Comparison of ENCODE assay signal across 26 cellular contexts in genomic region chr2:163343316-163343715, GRCh38.
DNase-seq lines count a peak whose midpoint lies in the region; ATAC-seq, FAIRE-seq and TF ChIP-seq lines count a peak whose summit lies in the region.
"Had no signal": no experiment of that assay in that cellular context is flagged by ENCODE, and none has a peak within 500 bp of the region (broad histone marks: within the 10 kb centered on the region; RNA-seq: fewer than 3 reads in every experiment).

No MANE protein-coding gene starts in this region.

- no peak overlapping the region for H3K9ac ChIP-seq in HepG2 (ENCODE audit: insufficient read depth, low read depth, low read length)
- H3K9ac ChIP-seq: BLaER1 treated with 17β-estradiol and CSF1 and Interleukin-3, amounts not matched to agents 10 nM and 100 nM had no signal

- no peak overlapping the region for H3K4me2 ChIP-seq in HepG2 (ENCODE audit: low read depth, low read length)
- H3K4me2 ChIP-seq: BLaER1 treated with 17β-estradiol and CSF1 and Interleukin-3, amounts not matched to agents 10 nM and 100 nM had no signal

- H3K27ac ChIP-seq in HepG2 (ENCODE audit: extremely low read length, insufficient read depth, low read length) = no peak overlapping the region
- H3K27ac ChIP-seq in right lobe of liver = no peak overlapping the region
- H3K27ac ChIP-seq in Panc1 (ENCODE audit: low read length) = peak overlapping the region; percentile 100; the same call in 1 of the 2 replicates
- H3K27ac ChIP-seq in stomach = no peak overlapping the region
- no peak overlapping the region for H3K27ac ChIP-seq in lower lobe of right lung
- H3K27ac ChIP-seq: BLaER1 treated with 17β-estradiol and CSF1 and Interleukin-3, amounts not matched to agents 10 nM and 100 nM; RWPE1 had no signal

- POLR2A ChIA-PET in HepG2 (lab: Yijun Ruan, JAX) (no interaction called here), Panc1 (lab: Charles Lee) (no interaction called here)

- H3K4me1 ChIP-seq in HepG2 (ENCODE audit: insufficient read depth, low read length) = no peaks in the 10 kb centered on the region
- H3K4me1 ChIP-seq in right lobe of liver = no peaks in the 10 kb centered on the region
- H3K4me1 ChIP-seq in Panc1 (ENCODE audit: control insufficient read depth, insufficient read depth, low read length) = peaks cover 18% of the 10 kb centered on the region
- peaks cover 5 to 8% (median 6%) of the 10 kb centered on the region in 4 donors for H3K4me1 ChIP-seq in stomach
- H3K4me1 ChIP-seq in lower lobe of right lung = no peaks in the 10 kb centered on the region

- no TSS peak for BruUV-seq in HepG2 (replicated peaks; lab: Mats Ljungman, UMichigan)
- no TSS peak for BruUV-seq in Panc1 (replicated peaks; lab: Mats Ljungman, UMichigan)

- intact Hi-C loops in HepG2 (cut with micrococcal nuclease; ENCODE audit: unreplicated experiment) (loop anchor here (10.0 kb wide), 1 partner anchor 149 kb away; no protein-coding TSS in a partner anchor), right lobe of liver (cut with DNase I) (no loop called here), Panc1 (cut with micrococcal nuclease; ENCODE audit: unreplicated experiment) (loop anchor here (10.0 kb wide), 1 partner anchor 1091 kb away; no protein-coding TSS in a partner anchor), stomach (cut with DNase I; ENCODE audit: low total_unique reads) (no loop called here), lower lobe of right lung (cut with DNase I) (no loop called here)

- TF ChIP-seq POLR2A in HepG2 (IDR thresholded peaks at IDR 0.05; ENCODE audit: insufficient read depth in 1 of 2, low read depth in 2 of 2, low read length in 2 of 2) (no peak), right lobe of liver (IDR thresholded peaks at IDR 0.05) (no peak), stomach (IDR thresholded peaks at IDR 0.05) (no peak)

- H3K36me3 Mint-ChIP-seq in natural killer cell treated with Interleukin-12 subunit alpha and Interleukin-12 subunit beta and Interleukin-15 and Interleukin-18, amount 100 ng/mL, for 72 hours = no peaks in the 10 kb centered on the region

- DNase-seq in HepG2 (ENCODE audit: low spot score) (no peak), right lobe of liver (no peak), Panc1 (ENCODE audit: low read depth, low spot score) (no peak), choroid plexus epithelial cell (ENCODE audit: low read depth) (no peak), stomach (no peak), lower lobe of right lung (no peak)
- DNase-seq in natural killer cell treated with Interleukin-12 subunit alpha and Interleukin-12 subunit beta and Interleukin-15 and Interleukin-18, amount 100 ng/mL, for 72 hours (ENCODE audit: low spot score) = no peak
- DNase-seq: 8988T; CD4-positive, alpha-beta T cell; HFFc6; KG1; MG63; NCI-H1417; NCI-H1694; NCI-H2029 treated with DMSO at 0.1 percent for 48 hours; NCI-H446 treated with DMSO at 0.1 percent for 48 hours; NCI-H526 treated with DMSO at 0.1 percent for 48 hours; PC-3; SHP77; T-helper 1 cell had no signal

- H3K27me3 Mint-ChIP-seq in natural killer cell treated with Interleukin-12 subunit alpha and Interleukin-12 subunit beta and Interleukin-15 and Interleukin-18, amount 100 ng/mL, for 72 hours = no peaks in the 10 kb centered on the region
- H3K27me3 Mint-ChIP-seq: CD4-positive, alpha-beta T cell had no signal

- no peak overlapping the region for H3K4me3 ChIP-seq in HepG2 (replicated peaks in 1 of 3; ENCODE audit: insufficient read depth in 1 of 3, low read depth in 2 of 3, low read length in 3 of 3)
- H3K4me3 ChIP-seq in right lobe of liver = no peak overlapping the region
- no peak overlapping the region for H3K4me3 ChIP-seq in Panc1 (ENCODE audit: low read depth in 2 of 2, low read length in 2 of 2)
- no peak overlapping the region for H3K4me3 ChIP-seq in choroid plexus epithelial cell (ENCODE audit: low read depth, low read length)
- no peak overlapping the region for H3K4me3 ChIP-seq in stomach
- no peak overlapping the region for H3K4me3 ChIP-seq in lower lobe of right lung
- H3K4me3 ChIP-seq: BLaER1 treated with 17β-estradiol and CSF1 and Interleukin-3, amounts not matched to agents 10 nM and 100 nM; MG63 had no signal

- H3K27me3 ChIP-seq in HepG2 (ENCODE audit: control insufficient read depth in 1 of 2, insufficient read depth in 2 of 2, low read length in 2 of 2) = no peaks in the 10 kb centered on the region
- H3K27me3 ChIP-seq in right lobe of liver = no peaks in the 10 kb centered on the region
- H3K27me3 ChIP-seq in Panc1 (ENCODE audit: control insufficient read depth, insufficient read depth, low read length) = no peaks in the 10 kb centered on the region
- H3K27me3 ChIP-seq in stomach = no peaks in the 10 kb centered on the region
- H3K27me3 ChIP-seq in lower lobe of right lung (ENCODE audit: low read depth) = no peaks in the 10 kb centered on the region
- H3K27me3 ChIP-seq: BLaER1 treated with 17β-estradiol and CSF1 and Interleukin-3, amounts not matched to agents 10 nM and 100 nM; MG63 had no signal

- no peak overlapping the region for H3K27ac Mint-ChIP-seq in natural killer cell treated with Interleukin-12 subunit alpha and Interleukin-12 subunit beta and Interleukin-15 and Interleukin-18, amount 100 ng/mL, for 72 hours
- H3K27ac Mint-ChIP-seq: CD4-positive, alpha-beta T cell; HFFc6 had no signal

- no peaks in the 10 kb centered on the region for H3K9me3 ChIP-seq in HepG2 (ENCODE audit: low read length)
- no peaks in the 10 kb centered on the region for H3K9me3 ChIP-seq in right lobe of liver
- no peaks in the 10 kb centered on the region for H3K9me3 ChIP-seq in Panc1 (ENCODE audit: control insufficient read depth, insufficient read depth, low read depth, low read length)
- H3K9me3 ChIP-seq in stomach = no peaks in the 10 kb centered on the region
- no peaks in the 10 kb centered on the region for H3K9me3 ChIP-seq in lower lobe of right lung
- H3K9me3 ChIP-seq: MG63 had no signal

- no peak for TF ChIP-seq EP300 in HepG2 (IDR thresholded peaks at IDR 0.05; ENCODE audit: low read depth in 2 of 2, low read length in 2 of 2)
- TF ChIP-seq EP300 in HepG2 (CRISPR knock-in tag; IDR thresholded peaks at IDR 0.05; ENCODE audit: borderline replicate concordance) = no peak
- TF ChIP-seq EP300 in stomach (IDR thresholded peaks at IDR 0.05) = no peak

- in situ Hi-C loops in HepG2 (cut with HindIII; ENCODE audit: extremely low pct_ligation_motif_present, low pct_unique_long_range_greater_than_20kb) = loop anchor here (10.0 to 25.0 kb wide), 2 partner anchors 541 to 1144 kb away; no protein-coding TSS in a partner anchor
- in situ Hi-C loops in Panc1 (cut with HindIII; ENCODE audit: low pct_unique_long_range_greater_than_20kb, low sequenced_read_pairs) = no loop called here

- FAIRE-seq in HepG2 (lab: Jason Lieb, UNC) = no peak
- FAIRE-seq: D721Med, H54, HTR-8/SVneo had no signal

- H3K36me3 ChIP-seq in HepG2 (replicated peaks in 1 of 2; ENCODE audit: control insufficient read depth in 1 of 2, insufficient read depth in 2 of 2, low read length in 2 of 2) = no peaks in the 10 kb centered on the region
- no peaks in the 10 kb centered on the region for H3K36me3 ChIP-seq in right lobe of liver
- H3K36me3 ChIP-seq in Panc1 (ENCODE audit: control insufficient read depth, insufficient read depth, low read length) = no peaks in the 10 kb centered on the region
- no peaks in the 10 kb centered on the region for H3K36me3 ChIP-seq in stomach
- no peaks in the 10 kb centered on the region for H3K36me3 ChIP-seq in lower lobe of right lung
- H3K36me3 ChIP-seq: BLaER1 treated with 17β-estradiol and CSF1 and Interleukin-3, amounts not matched to agents 10 nM and 100 nM; MG63 had no signal

- WGBS in HepG2 (ENCODE audit: low lambda C conversion rate) = 27% methylated on average over 7 of the region's 7 CpGs
- WGBS in right lobe of liver (ENCODE audit: insufficient coverage, low coverage, low lambda C conversion rate, missing lambda C conversion rate) = 76% methylated on average over 7 of the region's 7 CpGs
- 81 to 91% (median 89%) methylated on average over 7 of the region's 7 CpGs for WGBS in stomach, 5 donors

- peak; percentile 69 for ATAC-seq in HepG2
- no peak for ATAC-seq in right lobe of liver
- ATAC-seq in Panc1 = no peak
- ATAC-seq in natural killer cell treated with Interleukin-12 subunit alpha and Interleukin-12 subunit beta and Interleukin-15 and Interleukin-18, amount 100 ng/mL, for 72 hours = no peak
- no peak for ATAC-seq in lower lobe of right lung
- no peak for ATAC-seq in GM21528 (IDR thresholded peaks at IDR 0.05; ENCODE audit: low FRiP score, unreplicated experiment)
- ATAC-seq: PC-3 had no signal

- H4K20me1 ChIP-seq in HepG2 (ENCODE audit: insufficient read depth, low read length) = no peaks in the 10 kb centered on the region
- H4K20me1 ChIP-seq: BLaER1 treated with 17β-estradiol and CSF1 and Interleukin-3, amounts not matched to agents 10 nM and 100 nM had no signal

- H3K9me3 Mint-ChIP-seq in natural killer cell treated with Interleukin-12 subunit alpha and Interleukin-12 subunit beta and Interleukin-15 and Interleukin-18, amount 100 ng/mL, for 72 hours = peaks cover 3% of the 10 kb centered on the region
- H3K9me3 Mint-ChIP-seq: CD4-positive, alpha-beta T cell; HFFc6 had no signal

- H3K4me1 Mint-ChIP-seq in natural killer cell treated with Interleukin-12 subunit alpha and Interleukin-12 subunit beta and Interleukin-15 and Interleukin-18, amount 100 ng/mL, for 72 hours (ENCODE audit: low read depth in 2 of 2) = no peaks in the 10 kb centered on the region

- no peak for TF ChIP-seq RAD21 in HepG2 (CRISPR knock-in tag; IDR thresholded peaks at IDR 0.05)

- no peaks in the 10 kb centered on the region for H3K79me2 ChIP-seq in HepG2 (ENCODE audit: insufficient read depth, low read length)

- H2AFZ ChIP-seq in HepG2 (ENCODE audit: low read length) = no peak overlapping the region

- CTCF ChIA-PET in HepG2 (lab: Yijun Ruan, JAX; ENCODE audit: low intra/inter-chr PET ratio, low total read pairs) = no interaction called here
- CTCF ChIA-PET in Panc1 (lab: Charles Lee) = no interaction called here

- H3K4me3 Mint-ChIP-seq in natural killer cell treated with Interleukin-12 subunit alpha and Interleukin-12 subunit beta and Interleukin-15 and Interleukin-18, amount 100 ng/mL, for 72 hours = no peak overlapping the region
- H3K4me3 Mint-ChIP-seq: CD4-positive, alpha-beta T cell; HFFc6 had no signal

- TF ChIP-seq CTCF in HepG2 (CRISPR knock-in tag; IDR thresholded peaks at IDR 0.05) (no peak), right lobe of liver (IDR thresholded peaks at IDR 0.05) (no peak), Panc1 (IDR thresholded peaks at IDR 0.05) (peak; percentile 11; the same call in 1 of the 2 replicates), choroid plexus epithelial cell (conservative IDR thresholded peaks at IDR 0.05; ENCODE audit: low read depth, low read length) (peak; percentile 29), stomach (IDR thresholded peaks at IDR 0.05) (no peak), lower lobe of right lung (IDR thresholded peaks at IDR 0.05) (no peak)

TF ChIP-seq in HepG2, 621 proteins besides CTCF, POLR2A, EP300 and RAD21 (continues in another document):
- TF ChIP-seq IRF2 (CRISPR knock-in tag; IDR thresholded peaks at IDR 0.05) (no peak), SAFB2 (CRISPR knock-in tag; IDR thresholded peaks at IDR 0.05; ENCODE audit: borderline replicate concordance, low read depth) (no peak), FOXA1 (IDR thresholded peaks at IDR 0.05) (no peak), FOXA1 (CRISPR knock-in tag; IDR thresholded peaks at IDR 0.05) (no peak), RARG (CRISPR knock-in tag; IDR thresholded peaks at IDR 0.05; ENCODE audit: low read depth) (no peak), ZNF878 (CRISPR knock-in tag; IDR thresholded peaks at IDR 0.05) (no peak)

Comparison
In these comparisons a context has a peak if more than half of its experiments do, and no peak if none do; other contexts are left out.
1. intact Hi-C loops: an anchor here in HepG2 (10.0 kb wide) and Panc1 (10.0 kb wide); none called in right lobe of liver, stomach and lower lobe of right lung.
2. CTCF ChIP-seq: peak in Panc1 (single experiment) and choroid plexus epithelial cell (single experiment); none in HepG2 (single experiment), right lobe of liver (0 of 4), stomach (0 of 7) and lower lobe of right lung (single experiment).